ENCODE assay signal across 8 cellular contexts in the genomic region with DNA sequence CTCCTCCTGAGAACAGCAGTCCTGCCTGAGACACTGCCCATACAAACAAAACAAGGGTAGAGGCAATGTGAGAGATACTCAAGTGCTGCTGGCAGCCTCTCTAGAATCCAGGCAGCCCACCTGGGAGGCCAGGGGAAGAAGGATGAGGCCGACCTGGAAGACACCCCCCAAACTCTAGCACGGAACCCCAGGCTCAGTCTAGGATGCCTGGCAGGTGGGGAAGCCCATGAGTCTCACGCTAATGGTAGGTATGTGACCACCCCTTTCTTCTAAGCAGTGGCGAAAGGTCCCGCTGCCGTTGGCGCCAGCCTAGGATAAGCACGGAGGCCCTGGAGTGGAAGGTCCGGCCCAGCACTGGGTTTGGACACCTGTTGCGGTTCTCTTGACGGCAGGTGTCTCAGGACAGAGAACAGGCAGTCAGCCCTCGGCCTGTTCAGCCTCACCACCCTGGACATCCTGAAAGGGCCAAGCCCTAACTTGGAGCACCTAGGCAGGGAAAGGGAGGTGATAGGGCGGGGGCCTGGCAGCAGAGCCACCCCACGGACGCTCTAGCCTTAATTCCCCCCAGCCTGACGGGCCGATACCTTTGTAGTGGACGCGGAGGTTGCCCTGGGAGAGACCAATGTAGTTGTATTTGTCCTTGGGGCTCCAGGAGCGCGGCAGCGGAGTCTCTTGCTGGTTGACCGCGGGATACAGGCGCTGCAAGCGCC. TPM values are rescaled to one million over a fixed set of nuclear protein-coding genes. Genes with fewer than 3 reads are reported as not detected.
DNase-seq lines count a peak whose midpoint lies in the region; ATAC-seq, FAIRE-seq and TF ChIP-seq lines count a peak whose summit lies in the region.

No MANE protein-coding gene starts in this region.

- DNase-seq in ascending aorta (ENCODE audit: low spot score in 2 of 2) (no peak), kidney (peak; percentile 79), NOMO-1 treated with DMSO at 0.1 percent for 48 hours (lab: John Stamatoyannopoulos, UW; ENCODE audit: unreplicated experiment) (no peak)

- peak overlapping the region; percentile 89 to 95 for H3K9ac ChIP-seq in kidney (ENCODE audit: low read length in 2 of 2)
- peak overlapping the region; percentile 94 to 97 for H3K9ac ChIP-seq in stomach smooth muscle (ENCODE audit: low read length in 2 of 2)

- H3K9me3 ChIP-seq in ascending aorta, result no peaks in the 10 kb centered on the region
- no peaks in the 10 kb centered on the region for H3K9me3 ChIP-seq in kidney (ENCODE audit: control insufficient read depth in 1 of 2, low read length in 2 of 2)
- H3K9me3 ChIP-seq in stomach smooth muscle (ENCODE audit: control insufficient read depth in 2 of 2, low read length in 2 of 2), result no peaks in the 10 kb centered on the region

- ATAC-seq in GM18511 (IDR thresholded peaks at IDR 0.05; ENCODE audit: unreplicated experiment), result peak; percentile 2
- ATAC-seq in HG03280 (IDR thresholded peaks at IDR 0.05; ENCODE audit: unreplicated experiment), result peak; percentile 2
- ATAC-seq in GM18858 (IDR thresholded peaks at IDR 0.05; ENCODE audit: unreplicated experiment), result no peak
- ATAC-seq in HG02678 (IDR thresholded peaks at IDR 0.05; ENCODE audit: unreplicated experiment), result no peak

- intact Hi-C loops in ascending aorta (cut with DNase I), result loop anchor here (1.0 to 10.0 kb wide), 7 partner anchors 41 to 561 kb away; a partner anchor contains a TSS
- intact Hi-C loops in kidney (cut with DNase I), result no loop called here

- no peaks in the 10 kb centered on the region for H3K27me3 ChIP-seq in ascending aorta
- H3K27me3 ChIP-seq in stomach smooth muscle (ENCODE audit: control insufficient read depth in 1 of 2, insufficient read depth in 2 of 2, low read length in 2 of 2), result no peaks in the 10 kb centered on the region

- H3K4me1 ChIP-seq in ascending aorta (peaks cover 0 to 12% of the 10 kb centered on the region in 2 donors), kidney (ENCODE audit: control insufficient read depth in 1 of 2, insufficient read depth in 1 of 2, low read depth in 1 of 2, low read length in 2 of 2) (peaks cover 11 to 16% of the 10 kb centered on the region in 2 donors), stomach smooth muscle (ENCODE audit: control insufficient read depth, insufficient read depth, low read length) (peaks cover 20% of the 10 kb centered on the region)

- H3K27ac ChIP-seq in ascending aorta, result peak overlapping the region; percentile 66 to 69
- peak overlapping the region; percentile 67 to 69 for H3K27ac ChIP-seq in kidney (ENCODE audit: low read depth in 2 of 2, low read length in 2 of 2)
- peak overlapping the region; percentile 70 for H3K27ac ChIP-seq in stomach smooth muscle (ENCODE audit: low read length)

- peaks cover 3 to 10% of the 10 kb centered on the region in 2 donors for H3K36me3 ChIP-seq in ascending aorta
- peaks cover 6 to 8% of the 10 kb centered on the region in 2 donors for H3K36me3 ChIP-seq in kidney (ENCODE audit: control insufficient read depth in 1 of 2, insufficient read depth in 2 of 2, low read length in 2 of 2)
- H3K36me3 ChIP-seq in stomach smooth muscle (ENCODE audit: control insufficient read depth in 2 of 2, insufficient read depth in 2 of 2, low read length in 2 of 2), result peaks cover 8 to 14% of the 10 kb centered on the region in 2 donors

- TF ChIP-seq CTCF in ascending aorta (IDR thresholded peaks at IDR 0.05) (no peak), kidney (IDR thresholded peaks at IDR 0.05; ENCODE audit: borderline replicate concordance, extremely low read depth, insufficient read depth) (no peak)

- H3K4me3 ChIP-seq in ascending aorta (peak overlapping the region; percentile 87 to 91), kidney (ENCODE audit: low read length in 2 of 2) (peak overlapping the region; percentile 86 to 94), stomach smooth muscle (ENCODE audit: low read length in 2 of 2) (peak overlapping the region; percentile 98 to 99)

- no peak for FAIRE-seq in kidney (lab: Jason Lieb, UNC)

RNA-seq across cellular contexts. Expression of a gene that starts 0.5 kb away (rescaled TPM):
- total RNA-seq in ascending aorta (50.0 TPM), kidney (22.3 TPM)
- polyA plus RNA-seq in kidney (ENCODE audit: insufficient read depth, low read depth, low replicate concordance), result 7.0 TPM

RNA-seq across cellular contexts. Expression of a gene that starts 0.8 kb away (rescaled TPM):
- total RNA-seq in ascending aorta (5.4 TPM), kidney (3.9 TPM)
- polyA plus RNA-seq in kidney (ENCODE audit: insufficient read depth, low read depth, low replicate concordance), result 2.8 TPM

RNA-seq across cellular contexts. Expression of a gene that starts 36.2 kb away (rescaled TPM):
- total RNA-seq in ascending aorta, result 85.4 TPM
- 27.0 TPM for total RNA-seq in kidney
- polyA plus RNA-seq in kidney (ENCODE audit: insufficient read depth, low read depth, low replicate concordance), result 21.4 TPM

RNA-seq across cellular contexts. Expression of a gene that starts 40.9 kb away (rescaled TPM):
- total RNA-seq in ascending aorta, result 156 TPM
- total RNA-seq in kidney, result 76.4 TPM
- 107 TPM for polyA plus RNA-seq in kidney (ENCODE audit: insufficient read depth, low read depth, low replicate concordance)

RNA-seq across cellular contexts. Expression of a gene that starts 41.6 kb away (rescaled TPM):
- 220 TPM for total RNA-seq in ascending aorta
- total RNA-seq in kidney, result 42.5 TPM
- polyA plus RNA-seq in kidney (ENCODE audit: insufficient read depth, low read depth, low replicate concordance), result 25.3 TPM

Comparison
In these comparisons a context has a peak if more than half of its experiments do, and no peak if none do; other contexts are left out.
1. ATAC-seq: peak in GM18511 (single experiment) and HG03280 (single experiment); none in GM18858 (single experiment) and HG02678 (single experiment).
2. Peak in every context shown above with its lines, with median percentiles within 50 percentile points of each other: H3K27ac ChIP-seq and H3K4me3 ChIP-seq.